ENCODE assay signal across 23 cellular contexts in the genomic region with DNA sequence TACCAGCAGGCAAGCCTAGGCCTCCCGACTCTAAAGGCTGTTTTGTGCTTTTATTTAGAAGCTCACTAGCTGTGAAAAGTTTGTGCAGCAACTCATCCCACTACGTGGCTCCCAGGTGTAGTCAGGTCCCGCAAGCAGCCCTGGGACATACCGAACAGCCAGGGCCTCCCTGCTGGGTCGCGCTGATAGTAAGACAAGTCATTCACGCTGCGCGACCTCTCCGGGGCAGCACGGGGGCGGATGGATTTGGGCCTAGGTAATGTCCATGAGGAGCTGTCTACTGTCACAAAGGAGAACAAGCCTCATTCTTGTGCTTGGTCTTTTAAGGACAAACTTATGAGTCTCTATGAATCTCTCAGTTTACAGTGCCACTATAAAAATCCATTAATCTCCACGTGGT.
"Had no signal": no experiment of that assay in that cellular context is flagged by ENCODE, and none has a peak within 500 bp of the region (broad histone marks: within the 10 kb centered on the region; RNA-seq: fewer than 3 reads in every experiment).

No MANE protein-coding gene starts in this region.

- H3K36me3 Mint-ChIP-seq: activated CD4-positive, alpha-beta memory T cell treated with anti-CD3 and anti-CD28 coated beads for 36 hours; activated naive CD8-positive, alpha-beta T cell had no signal

- H3K4me1 ChIP-seq: SJCRH30 had no signal

- H3K4me3 ChIP-seq: SJCRH30 had no signal

- H3K27ac Mint-ChIP-seq: activated CD4-positive, alpha-beta memory T cell treated with anti-CD3 and anti-CD28 coated beads for 36 hours; activated CD4-positive, alpha-beta T cell treated with anti-CD3 and anti-CD28 coated beads, Interleukin-2, amount 10 ng/mL, durations not matched to agents 7 days and 5 days; activated naive CD4-positive, alpha-beta T cell treated with anti-CD3 and anti-CD28 coated beads for 36 hours; activated naive CD8-positive, alpha-beta T cell; activated T-helper 17 cell treated with anti-CD3 and anti-CD28 coated beads, Interleukin-2, amount 50 U/mL, for 72 hours; T-helper 17 cell had no signal

- H3K9me3 Mint-ChIP-seq: activated CD4-positive, alpha-beta memory T cell treated with anti-CD3 and anti-CD28 coated beads for 36 hours; activated CD4-positive, alpha-beta T cell treated with anti-CD3 and anti-CD28 coated beads, Interleukin-2, amount 10 ng/mL, durations not matched to agents 7 days and 5 days; activated naive CD4-positive, alpha-beta T cell treated with anti-CD3 and anti-CD28 coated beads for 36 hours had no signal

- H3K4me1 Mint-ChIP-seq: activated CD4-positive, alpha-beta T cell treated with anti-CD3 and anti-CD28 coated beads, Interleukin-2, amount 10 ng/mL, durations not matched to agents 7 days and 5 days; activated T-helper 17 cell treated with anti-CD3 and anti-CD28 coated beads, Interleukin-2, amount 50 U/mL, for 72 hours; T-helper 17 cell had no signal

- H3K27ac ChIP-seq: SJCRH30 had no signal

- DNase-seq: activated CD4-positive, alpha-beta memory T cell treated with anti-CD3 and anti-CD28 coated beads for 36 hours; activated CD4-positive, alpha-beta T cell treated with anti-CD3 and anti-CD28 coated beads, Interleukin-2, amount 10 ng/mL, durations not matched to agents 7 days and 5 days; activated CD4-positive, CD25-positive, alpha-beta regulatory T cell; activated CD8-positive, alpha-beta memory T cell treated with anti-CD3 and anti-CD28 coated beads for 24 hours; activated gamma-delta T cell; activated naive CD4-positive, alpha-beta T cell treated with anti-CD3 and anti-CD28 coated beads for 36 hours; activated T-cell treated with anti-CD3 and anti-CD28 coated beads, Interleukin-2, amount 50 U/mL, for 48 hours; amygdala; Kasumi-1; NCI-H1105 treated with DMSO at 0.1 percent for 48 hours; NCI-H1436 treated with DMSO at 0.1 percent for 48 hours; NCI-H187; NCI-H2081; NCI-H510A treated with DMSO at 0.1 percent for 48 hours; NK-92 treated with Interleukin-12 subunit alpha and Interleukin-12 subunit beta, amount 100 ng/mL, for 24 hours; OCI-M1; RPMI8226; SJCRH30; T-helper 17 cell; T1000 had no signal

- H3K4me3 Mint-ChIP-seq: activated CD4-positive, alpha-beta memory T cell treated with anti-CD3 and anti-CD28 coated beads for 36 hours; activated CD4-positive, alpha-beta T cell treated with anti-CD3 and anti-CD28 coated beads, Interleukin-2, amount 10 ng/mL, durations not matched to agents 7 days and 5 days; activated naive CD4-positive, alpha-beta T cell treated with anti-CD3 and anti-CD28 coated beads for 36 hours; activated naive CD8-positive, alpha-beta T cell; activated T-helper 17 cell treated with anti-CD3 and anti-CD28 coated beads, Interleukin-2, amount 50 U/mL, for 72 hours; brain; T-helper 17 cell had no signal

- H3K27me3 Mint-ChIP-seq: activated CD4-positive, alpha-beta memory T cell treated with anti-CD3 and anti-CD28 coated beads for 36 hours; activated CD4-positive, alpha-beta T cell treated with anti-CD3 and anti-CD28 coated beads, Interleukin-2, amount 10 ng/mL, durations not matched to agents 7 days and 5 days; activated T-helper 17 cell treated with anti-CD3 and anti-CD28 coated beads, Interleukin-2, amount 50 U/mL, for 72 hours; brain; T-helper 17 cell had no signal

- H3K36me3 ChIP-seq: SJCRH30 had no signal

- H3K9me3 ChIP-seq: SJCRH30 had no signal

- H3K27me3 ChIP-seq: SJCRH30 had no signal
